In the genomic region with DNA sequence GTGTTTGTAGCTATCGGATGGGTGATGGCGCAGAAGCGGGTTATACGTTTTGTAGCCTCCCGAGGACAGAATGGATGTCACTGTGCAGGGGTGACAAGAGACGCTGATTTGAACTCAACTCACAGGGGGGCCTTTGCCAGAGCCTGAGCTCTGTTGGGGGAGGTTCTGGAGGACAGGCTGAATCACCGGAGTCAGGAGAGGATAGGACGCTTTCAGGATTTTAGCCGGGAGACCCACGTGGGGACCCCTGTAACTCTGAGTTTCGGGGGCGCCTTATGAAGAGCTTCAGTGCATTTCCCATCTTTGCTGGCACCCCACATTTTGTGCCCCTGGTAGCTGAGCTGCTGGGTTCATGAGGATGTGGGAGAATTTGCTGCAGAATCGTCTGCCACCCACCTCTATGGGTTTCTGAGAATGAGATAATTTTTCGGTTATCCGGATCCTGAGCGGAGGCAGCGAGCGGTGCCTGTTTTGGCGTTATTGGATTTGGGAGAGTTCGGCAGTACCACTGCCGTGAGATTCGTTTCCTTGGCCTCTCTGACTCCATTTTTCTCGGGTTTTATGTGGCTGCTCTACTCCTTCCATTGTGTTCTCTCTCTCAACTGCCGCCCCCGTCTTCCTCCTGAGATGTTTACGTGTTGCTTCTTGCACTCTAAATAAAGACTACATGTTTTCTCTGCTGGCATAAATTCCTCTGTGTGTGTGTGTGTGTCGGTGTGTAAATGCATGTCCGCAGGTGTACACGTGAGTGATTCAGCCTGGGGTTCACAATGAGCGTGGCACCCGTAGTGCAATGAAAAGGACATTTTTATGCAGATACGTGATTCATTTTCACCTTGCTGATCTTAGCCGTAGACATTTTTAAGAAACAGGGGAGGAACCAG, we compare ENCODE assay signal across 8 cellular contexts.
A peak's percentile ranks its signal among the peaks of the same experiment; 100 is the strongest.
DNase-seq lines count a peak whose midpoint lies in the region; ATAC-seq and TF ChIP-seq lines count a peak whose summit lies in the region.

No MANE protein-coding gene starts in this region.

- H3K4me3 ChIP-seq in PC-3 (ENCODE audit: low read length) (peak overlapping the region; percentile 71), duodenal mucosa (ENCODE audit: low read depth in 1 of 2, low read length in 2 of 2) (peak overlapping the region; percentile 40 to 53), lower lobe of right lung (peak overlapping the region; percentile 44), thoracic aorta (peak overlapping the region; percentile 68)

- peak overlapping the region; percentile 72 for H3K27ac ChIP-seq in PC-3 (ENCODE audit: low read length)
- H3K27ac ChIP-seq in duodenal mucosa (ENCODE audit: low read depth, low read length), result no peak overlapping the region
- peak overlapping the region; percentile 64 for H3K27ac ChIP-seq in lower lobe of right lung
- peak overlapping the region; percentile 57 to 73 for H3K27ac ChIP-seq in thoracic aorta

- H3F3A ChIP-seq in PC-3 (ENCODE audit: low read length, unreplicated experiment), result no peaks in the 10 kb centered on the region

- POLR2A ChIA-PET in PC-3 (lab: Charles Lee; ENCODE audit: unreplicated experiment), result interaction anchor here (0.6 kb wide), 1 partner anchor 848 kb away, joined by 4 read pairs; no protein-coding TSS in a partner anchor

- H3K79me2 ChIP-seq in PC-3 (ENCODE audit: low read length), result no peaks in the 10 kb centered on the region; the same call in 1 of the 2 replicates

- H3K9me3 ChIP-seq in PC-3 (ENCODE audit: low read length), result no peaks in the 10 kb centered on the region
- H3K9me3 ChIP-seq in duodenal mucosa (ENCODE audit: control insufficient read depth in 1 of 2, low read length in 2 of 2), result no peaks in the 10 kb centered on the region
- no peaks in the 10 kb centered on the region for H3K9me3 ChIP-seq in lower lobe of right lung
- H3K9me3 ChIP-seq in thoracic aorta, result no peaks in the 10 kb centered on the region

- DNase-seq in PC-3, result no peak
- DNase-seq in lower lobe of right lung, result no peak
- DNase-seq in thoracic aorta (ENCODE audit: low spot score), result no peak
- DNase-seq in mucosa of gallbladder (ENCODE audit: low spot score), result no peak
- DNase-seq in stimulated activated CD4-positive, alpha-beta T cell treated with anti-CD3 and anti-CD28 coated beads, Interleukin-1b, Interleukin-23, amount 100 ng/mL, for 48 hours, result no peak
- DNase-seq in islet precursor cell, result no peak

- no peaks in the 10 kb centered on the region for H4K20me1 ChIP-seq in PC-3 (ENCODE audit: low read length)

- TF ChIP-seq CTCF in PC-3 (conservative IDR thresholded peaks at IDR 0.05; ENCODE audit: low read depth, low read length) (no peak), lower lobe of right lung (IDR thresholded peaks at IDR 0.05) (no peak), thoracic aorta (IDR thresholded peaks at IDR 0.05) (no peak)

- no peaks in the 10 kb centered on the region for H3K9me2 ChIP-seq in PC-3 (replicated peaks; ENCODE audit: low read length)

- no peaks in the 10 kb centered on the region for H3K27me3 ChIP-seq in PC-3 (ENCODE audit: low read length)
- peaks cover 0 to 4% of the 10 kb centered on the region in 2 donors for H3K27me3 ChIP-seq in duodenal mucosa (ENCODE audit: control insufficient read depth in 1 of 2, insufficient read depth in 2 of 2, low read length in 2 of 2)
- H3K27me3 ChIP-seq in lower lobe of right lung (ENCODE audit: low read depth), result no peaks in the 10 kb centered on the region
- no peaks in the 10 kb centered on the region for H3K27me3 ChIP-seq in thoracic aorta (replicated peaks; ENCODE audit: insufficient read depth)

- H3K4me1 ChIP-seq in PC-3 (ENCODE audit: insufficient read depth, low read length) (peaks cover 14% of the 10 kb centered on the region), duodenal mucosa (ENCODE audit: control insufficient read depth in 1 of 2, insufficient read depth in 2 of 2, low read length in 2 of 2) (no peaks in the 10 kb centered on the region), lower lobe of right lung (peaks cover 21% of the 10 kb centered on the region), thoracic aorta (ENCODE audit: control insufficient read depth in 1 of 2, low read depth in 2 of 2) (peaks cover 0 to 21% of the 10 kb centered on the region in 2 donors)

- H3K4me2 ChIP-seq in PC-3 (ENCODE audit: low read length), result peak overlapping the region; percentile 95

- H2AFZ ChIP-seq in PC-3 (ENCODE audit: low read length), result peak overlapping the region; percentile 95

- CTCF ChIA-PET in PC-3 (lab: Charles Lee), result no interaction called here

- BruUV-seq in PC-3 (replicated peaks; lab: Mats Ljungman, UMichigan), result no TSS peak

- intact Hi-C loops in PC-3 (cut with micrococcal nuclease), result no loop called here
- intact Hi-C loops in lower lobe of right lung (cut with DNase I), result no loop called here

- H3K36me3 ChIP-seq in PC-3 (ENCODE audit: low read depth, low read length) (no peaks in the 10 kb centered on the region), duodenal mucosa (ENCODE audit: control insufficient read depth in 1 of 2, insufficient read depth in 2 of 2, low read length in 2 of 2) (no peaks in the 10 kb centered on the region), lower lobe of right lung (no peaks in the 10 kb centered on the region), thoracic aorta (no peaks in the 10 kb centered on the region)

- peak overlapping the region; percentile 49 for H3K9ac ChIP-seq in PC-3 (ENCODE audit: low read length)
- H3K9ac ChIP-seq in duodenal mucosa (ENCODE audit: low read depth in 1 of 2, low read length in 2 of 2), result no peak overlapping the region

- no peak for ATAC-seq in PC-3
- peak in 1 of 2 donors; percentile 3 for ATAC-seq in lower lobe of right lung
- no peak for ATAC-seq in thoracic aorta (ENCODE audit: insufficient number of reproducible peaks, low FRiP score, low read depth)
- ATAC-seq in GM19035 (IDR thresholded peaks at IDR 0.05; ENCODE audit: unreplicated experiment), result no peak
